Comparison of ENCODE assay signal across 1 cellular context in the genomic region with DNA sequence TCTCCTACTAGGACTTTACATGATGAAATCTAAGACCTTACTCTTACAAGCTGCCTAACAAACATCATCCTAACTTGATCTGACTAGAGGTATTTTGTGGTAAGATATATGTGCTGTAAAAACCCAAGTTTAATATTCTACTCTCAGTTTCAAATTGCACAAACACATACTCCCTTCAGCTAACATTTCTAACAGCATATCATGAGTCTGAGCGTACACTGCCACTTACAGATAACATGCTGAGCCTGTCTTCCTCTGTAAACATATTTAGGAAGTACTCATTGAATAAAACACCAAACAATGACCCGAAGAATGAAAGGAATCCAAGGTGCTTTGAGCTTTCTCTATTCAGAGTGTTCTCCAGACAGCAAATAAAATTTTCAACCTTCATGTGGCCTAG.
TF ChIP-seq lines count a peak whose summit lies in the region.

No MANE protein-coding gene starts in this region.

TF ChIP-seq in H1, 55 proteins besides CTCF, POLR2A, EP300 and RAD21:
- TF ChIP-seq CEBPB (IDR thresholded peaks at IDR 0.05; ENCODE audit: low read depth, low read length) (no peak), SP1 (IDR thresholded peaks at IDR 0.05; ENCODE audit: low read depth, low read length) (no peak), CHD2 (IDR thresholded peaks at IDR 0.05; ENCODE audit: low read length) (no peak), PHF8 (conservative IDR thresholded peaks at IDR 0.05; ENCODE audit: low read depth, low read length) (no peak), ASH2L (IDR thresholded peaks at IDR 0.05; ENCODE audit: low read length) (no peak), RXRA (IDR thresholded peaks at IDR 0.05; ENCODE audit: insufficient read depth, low read depth, low read length) (no peak), BRCA1 (IDR thresholded peaks at IDR 0.05; ENCODE audit: low read depth, low read length) (no peak), ATF2 (IDR thresholded peaks at IDR 0.05; ENCODE audit: low read length) (no peak), FOSL1 (IDR thresholded peaks at IDR 0.05; ENCODE audit: insufficient read depth, low read depth, low read length) (no peak), BACH1 (IDR thresholded peaks at IDR 0.05; ENCODE audit: low read length) (no peak), JUND (IDR thresholded peaks at IDR 0.05; ENCODE audit: low read length) (no peak), ATF3 (IDR thresholded peaks at IDR 0.05; ENCODE audit: insufficient read depth, low read depth, low read length) (no peak), HDAC2 (IDR thresholded peaks at IDR 0.05; ENCODE audit: borderline replicate concordance in 1 of 2, low read depth in 2 of 2, low read length in 2 of 2) (no peak)
